In genomic region chr20:23344336-23344735, GRCh38 we compare ENCODE assay signal across 28 cellular contexts.
"Had no signal": no experiment of that assay in that cellular context is flagged by ENCODE, and none has a peak within 500 bp of the region (broad histone marks: within the 10 kb centered on the region; RNA-seq: fewer than 3 reads in every experiment).

No MANE protein-coding gene starts in this region.

- H3K27ac ChIP-seq: adrenal gland, RWPE1, WERI-Rb-1 had no signal

- H3K4me3 Mint-ChIP-seq: activated CD4-positive, alpha-beta T cell treated with anti-CD3 and anti-CD28 coated beads for 36 hours; activated CD8-positive, alpha-beta T cell treated with anti-CD3 and anti-CD28 coated beads for 36 hours; activated naive CD8-positive, alpha-beta T cell treated with anti-CD3 and anti-CD28 coated beads, Interleukin-2, amount 10 ng/mL, durations not matched to agents 7 days and 5 days; activated T-cell treated with anti-CD3 and anti-CD28 coated beads, Interleukin-2, amount 50 U/mL, for 72 hours; T-cell had no signal

- H3K9me3 ChIP-seq: adrenal gland had no signal

- H3K36me3 ChIP-seq: adrenal gland, WERI-Rb-1 had no signal

- H3K27me3 ChIP-seq: adrenal gland had no signal

- H3K9me3 Mint-ChIP-seq: activated CD8-positive, alpha-beta T cell treated with anti-CD3 and anti-CD28 coated beads for 36 hours; activated naive CD8-positive, alpha-beta T cell treated with anti-CD3 and anti-CD28 coated beads, Interleukin-2, amount 10 ng/mL, durations not matched to agents 7 days and 5 days; activated T-cell treated with anti-CD3 and anti-CD28 coated beads, Interleukin-2, amount 50 U/mL, for 72 hours; activated T-helper 2 cell treated with anti-CD3 and anti-CD28 coated beads, Interferon-gamma antibody, Interleukin-2, Interleukin-4, amounts not matched to agents 10 μg/mL and 5 μg/mL and 100 μg/mL, durations not matched to agents 14 hours and 24 hours and 36 hours; IgD-negative memory B cell; T-cell had no signal

- H3K36me3 Mint-ChIP-seq: activated naive CD8-positive, alpha-beta T cell treated with anti-CD3 and anti-CD28 coated beads, Interleukin-2, amount 10 ng/mL, durations not matched to agents 7 days and 5 days; IgD-negative memory B cell; T-cell had no signal

- H3K27ac Mint-ChIP-seq: activated CD4-positive, alpha-beta T cell treated with anti-CD3 and anti-CD28 coated beads for 36 hours; activated CD8-positive, alpha-beta T cell treated with anti-CD3 and anti-CD28 coated beads for 36 hours; activated naive CD8-positive, alpha-beta T cell treated with anti-CD3 and anti-CD28 coated beads, Interleukin-2, amount 10 ng/mL, durations not matched to agents 7 days and 5 days; activated T-cell treated with anti-CD3 and anti-CD28 coated beads, Interleukin-2, amount 50 U/mL, for 72 hours; activated T-helper 2 cell treated with anti-CD3 and anti-CD28 coated beads, Interferon-gamma antibody, Interleukin-2, Interleukin-4, amounts not matched to agents 10 μg/mL and 5 μg/mL and 100 μg/mL, durations not matched to agents 14 hours and 24 hours and 36 hours; IgD-negative memory B cell; T-cell had no signal

- H3K27me3 Mint-ChIP-seq: activated CD4-positive, alpha-beta T cell treated with anti-CD3 and anti-CD28 coated beads for 36 hours; activated CD8-positive, alpha-beta T cell treated with anti-CD3 and anti-CD28 coated beads for 36 hours; activated naive CD8-positive, alpha-beta T cell treated with anti-CD3 and anti-CD28 coated beads, Interleukin-2, amount 10 ng/mL, durations not matched to agents 7 days and 5 days; IgD-negative memory B cell had no signal

- H3K4me3 ChIP-seq: adrenal gland had no signal

- DNase-seq: activated CD4-positive, alpha-beta T cell treated with anti-CD3 and anti-CD28 coated beads for 36 hours; activated CD8-positive, alpha-beta memory T cell treated with anti-CD3 and anti-CD28 coated beads, Interleukin-2, amount 50 U/mL, for 4 hours; activated CD8-positive, alpha-beta T cell treated with anti-CD3 and anti-CD28 coated beads for 36 hours; activated gamma-delta T cell treated with Interleukin-2 at 50 U/mL for 16 hours; activated naive CD4-positive, alpha-beta T cell treated with anti-CD3 and anti-CD28 coated beads, Interleukin-2, amount 50 U/mL, for 16 hours; activated naive CD8-positive, alpha-beta T cell treated with anti-CD3 and anti-CD28 coated beads, Interleukin-2, amount 10 ng/mL, durations not matched to agents 7 days and 5 days; activated T-cell treated with anti-CD3 and anti-CD28 coated beads, Interleukin-2, amount 50 U/mL, for 72 hours; adrenal gland; anterior cingulate cortex; caudate nucleus; KG1; NCI-H1048; NCI-H2029; NCI-H2107; NCI-H2171 treated with DMSO at 0.1 percent for 48 hours; NCI-H226; NCI-H510A; NCI-H526 treated with DMSO at 0.1 percent for 48 hours; NCI-H82; Right ventricle myocardium superior; T-cell; T-helper 2 cell; T1000; WERI-Rb-1 had no signal

- ATAC-seq: activated CD4-positive, alpha-beta T cell treated with anti-CD3 and anti-CD28 coated beads for 36 hours; activated CD8-positive, alpha-beta T cell treated with anti-CD3 and anti-CD28 coated beads for 36 hours; activated T-cell treated with anti-CD3 and anti-CD28 coated beads, Interleukin-2, amount 50 U/mL, for 72 hours; Panc1; T-cell had no signal
